ENCODE assay signal across 16 cellular contexts in the genomic region with DNA sequence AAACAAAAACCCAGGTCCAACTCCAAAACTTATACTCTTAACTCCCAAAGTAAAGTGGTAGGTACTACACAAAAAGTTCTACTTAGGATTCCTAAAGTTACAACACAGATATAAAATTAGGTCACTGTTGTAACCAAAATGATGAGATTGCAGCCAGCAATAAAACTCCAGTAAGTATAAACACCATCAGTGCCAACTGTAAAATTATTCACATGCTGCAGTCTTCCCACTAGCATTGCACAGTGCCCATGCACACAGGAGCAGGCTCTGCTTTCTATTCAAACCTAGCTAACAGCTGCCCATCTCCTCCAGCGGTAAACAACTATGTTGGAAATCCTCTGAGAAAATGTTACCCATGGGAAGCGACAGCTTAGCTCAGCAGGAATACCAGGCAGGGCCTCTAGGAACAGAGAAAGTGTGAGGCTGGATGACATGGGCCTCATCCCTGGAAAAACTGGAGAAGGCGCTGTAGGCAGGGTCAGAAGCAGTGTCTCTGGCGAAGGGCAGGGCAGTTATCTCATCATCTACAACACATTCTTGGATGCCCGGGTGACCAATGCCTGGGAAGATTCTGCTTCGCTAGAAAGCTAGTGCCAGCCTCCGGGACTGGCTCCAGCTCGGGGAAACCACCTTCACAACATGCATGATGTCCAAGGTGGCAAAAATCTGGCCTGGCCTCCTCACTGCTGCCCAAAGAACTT. TPM values are rescaled to one million over a fixed set of nuclear protein-coding genes. Genes with fewer than 3 reads are reported as not detected.
A peak's percentile ranks its signal among the peaks of the same experiment; 100 is the strongest.
DNase-seq lines count a peak whose midpoint lies in the region; ATAC-seq, FAIRE-seq and TF ChIP-seq lines count a peak whose summit lies in the region.
"Had no signal": no experiment of that assay in that cellular context is flagged by ENCODE, and none has a peak within 500 bp of the region (broad histone marks: within the 10 kb centered on the region; RNA-seq: fewer than 3 reads in every experiment).

No MANE protein-coding gene starts in this region.

- CTCF ChIA-PET in SK-N-SH (lab: Yijun Ruan, JAX): interaction anchor here (1.5 to 1.9 kb wide), 3 partner anchors 25 to 57 kb away, joined by 3 to 8 read pairs (median 6); no protein-coding TSS in a partner anchor

- ATAC-seq in stimulated activated effector memory CD8-positive, alpha-beta T cell treated with anti-CD3 and anti-CD28 coated beads, Interleukin-12 subunit alpha, Interleukin-12 subunit beta, amount 100 ng/mL, for 72 hours: no peak
- ATAC-seq: activated T-cell treated with anti-CD3 and anti-CD28 coated beads, Interleukin-2, amount 50 U/mL, for 72 hours; naive thymus-derived CD8-positive, alpha-beta T cell had no signal

- H3K4me1 ChIP-seq in SK-N-SH (ENCODE audit: control insufficient read depth in 1 of 2, insufficient read depth in 2 of 2, low read depth in 1 of 2, low read length in 1 of 2): peaks cover 9 to 30% of the 10 kb centered on the region in 2 experiments; a peak in 2 of 4 replicates
- peaks cover 0 to 86% (median 49%) of the 10 kb centered on the region in 4 donors for H3K4me1 ChIP-seq in tibial nerve

- H3K9ac ChIP-seq in SK-N-SH: 0 out of 2 replicates have a peak overlapping the region, but pooled peaks have one; percentile 16

- WGBS in SK-N-SH (ENCODE audit: low lambda C conversion rate): 39% methylated on average over 8 of the region's 8 CpGs
- WGBS in tibial nerve, 2 donors: 66 to 70% methylated on average over 8 of the region's 8 CpGs

- peaks cover 6% of the 10 kb centered on the region for H3F3A ChIP-seq in SK-N-SH (replicated peaks; ENCODE audit: insufficient read depth)

- no peaks in the 10 kb centered on the region for H3K9me3 ChIP-seq in SK-N-SH
- H3K9me3 ChIP-seq in tibial nerve: no peaks in the 10 kb centered on the region
- H3K9me3 ChIP-seq: right atrium auricular region had no signal

- peak; percentile 31 for DNase-seq in DMS 273 (lab: John Stamatoyannopoulos, UW; ENCODE audit: unreplicated experiment)
- DNase-seq in DMS 273 treated with DMSO at 0.1 percent for 48 hours (lab: John Stamatoyannopoulos, UW): no peak
- DNase-seq in SK-N-SH: peak; percentile 69
- peak; percentile 48 for DNase-seq in kidney tubule cell (ENCODE audit: low spot score)
- no peak for DNase-seq in stimulated activated effector memory CD8-positive, alpha-beta T cell treated with anti-CD3 and anti-CD28 coated beads, Interleukin-12 subunit alpha, Interleukin-12 subunit beta, amount 100 ng/mL, for 72 hours (ENCODE audit: low spot score in 2 of 2)
- DNase-seq in KG1 (lab: John Stamatoyannopoulos, UW): no peak
- no peak for DNase-seq in tibial nerve (ENCODE audit: low spot score in 2 of 2)
- no peak for DNase-seq in HTR-8/SVneo (ENCODE audit: insufficient read length, low spot score)
- DNase-seq: 8988T; activated T-cell treated with anti-CD3 and anti-CD28 coated beads, Interleukin-2, amount 50 U/mL, for 72 hours; HFFc6; naive thymus-derived CD8-positive, alpha-beta T cell; SW 1271 had no signal

- H3K36me3 Mint-ChIP-seq in stimulated activated effector memory CD8-positive, alpha-beta T cell treated with anti-CD3 and anti-CD28 coated beads, Interleukin-12 subunit alpha, Interleukin-12 subunit beta, amount 100 ng/mL, for 72 hours: peaks cover 16% of the 10 kb centered on the region

- 0 out of 2 replicates have a peak, but pooled peaks have one; percentile 22 for TF ChIP-seq CTCF in SK-N-SH (IDR thresholded peaks at IDR 0.05)
- TF ChIP-seq CTCF in tibial nerve (IDR thresholded peaks at IDR 0.05): no peak

- no peak overlapping the region for H2AFZ ChIP-seq in SK-N-SH (ENCODE audit: low read depth)

- POLR2A ChIA-PET in SK-N-SH (lab: Yijun Ruan, JAX): no interaction called here

- H3K9me3 Mint-ChIP-seq in stimulated activated effector memory CD8-positive, alpha-beta T cell treated with anti-CD3 and anti-CD28 coated beads, Interleukin-12 subunit alpha, Interleukin-12 subunit beta, amount 100 ng/mL, for 72 hours: no peaks in the 10 kb centered on the region
- H3K9me3 Mint-ChIP-seq: activated T-cell treated with anti-CD3 and anti-CD28 coated beads, Interleukin-2, amount 50 U/mL, for 72 hours; HFFc6; naive thymus-derived CD8-positive, alpha-beta T cell had no signal

- peaks cover 76% of the 10 kb centered on the region for H4K20me1 ChIP-seq in SK-N-SH (ENCODE audit: insufficient read depth)

- peaks cover 61% of the 10 kb centered on the region for H3K4me1 Mint-ChIP-seq in stimulated activated effector memory CD8-positive, alpha-beta T cell treated with anti-CD3 and anti-CD28 coated beads, Interleukin-12 subunit alpha, Interleukin-12 subunit beta, amount 100 ng/mL, for 72 hours

- H3K9me2 ChIP-seq in SK-N-SH: no peaks in the 10 kb centered on the region

- H3K4me2 ChIP-seq in SK-N-SH: peak overlapping the region; percentile 40; the same call in 1 of the 2 replicates

- H3K4me3 Mint-ChIP-seq in stimulated activated effector memory CD8-positive, alpha-beta T cell treated with anti-CD3 and anti-CD28 coated beads, Interleukin-12 subunit alpha, Interleukin-12 subunit beta, amount 100 ng/mL, for 72 hours: no peak overlapping the region
- H3K4me3 Mint-ChIP-seq: activated T-cell treated with anti-CD3 and anti-CD28 coated beads, Interleukin-2, amount 50 U/mL, for 72 hours; HFFc6; naive thymus-derived CD8-positive, alpha-beta T cell had no signal

- H3K4me3 ChIP-seq in SK-N-SH (ENCODE audit: low read depth in 2 of 2, low read length in 1 of 2) (no peak overlapping the region), tibial nerve (no peak overlapping the region)
- H3K4me3 ChIP-seq: right atrium auricular region had no signal

- H3K27ac Mint-ChIP-seq in stimulated activated effector memory CD8-positive, alpha-beta T cell treated with anti-CD3 and anti-CD28 coated beads, Interleukin-12 subunit alpha, Interleukin-12 subunit beta, amount 100 ng/mL, for 72 hours: peak overlapping the region; percentile 70
- H3K27ac Mint-ChIP-seq: activated T-cell treated with anti-CD3 and anti-CD28 coated beads, Interleukin-2, amount 50 U/mL, for 72 hours; HFFc6 had no signal

- H3K79me2 ChIP-seq in SK-N-SH (ENCODE audit: insufficient read depth): peaks cover 100% of the 10 kb centered on the region

- H3K27ac ChIP-seq in SK-N-SH (ENCODE audit: low read depth in 2 of 2, low read length in 1 of 2) (peak overlapping the region; percentile 45 to 62), tibial nerve (peak overlapping the region in 2 of 4 donors; percentile 14 to 36)

- TF ChIP-seq RAD21 in SK-N-SH (IDR thresholded peaks at IDR 0.05; ENCODE audit: low read length): peak; percentile 51

- TF ChIP-seq EP300 in SK-N-SH (IDR thresholded peaks at IDR 0.05; ENCODE audit: borderline replicate concordance in 1 of 2, low read depth in 1 of 2, low read length in 1 of 2): no peak
- TF ChIP-seq EP300 in tibial nerve (IDR thresholded peaks at IDR 0.05): peak in 1 of 2 donors; percentile 44

- FAIRE-seq in HTR-8/SVneo (lab: Jason Lieb, UNC): no peak
- FAIRE-seq: D721Med, islet of Langerhans had no signal

- H3K36me3 ChIP-seq in SK-N-SH (replicated peaks in 1 of 2; ENCODE audit: control insufficient read depth in 1 of 2, insufficient read depth in 2 of 2, low read length in 1 of 2) (peaks cover 4 to 28% of the 10 kb centered on the region in 2 experiments), tibial nerve (no peaks in the 10 kb centered on the region)

- no peak for TF ChIP-seq POLR2A in tibial nerve (IDR thresholded peaks at IDR 0.05)

- H3K27me3 ChIP-seq in SK-N-SH (ENCODE audit: insufficient read depth) (no peaks in the 10 kb centered on the region), tibial nerve (no peaks in the 10 kb centered on the region)
- H3K27me3 ChIP-seq: right atrium auricular region had no signal

TF ChIP-seq in SK-N-SH, 30 proteins besides CTCF, POLR2A, EP300 and RAD21:
- TF ChIP-seq GATA2 (CRISPR knock-in tag; IDR thresholded peaks at IDR 0.05) (peak; percentile 76), POLR2AphosphoS5 (IDR thresholded peaks at IDR 0.05; ENCODE audit: low read depth, low read length) (no peak)

RNA-seq across cellular contexts. Expression of a gene that starts 9.1 kb away (rescaled TPM):
- 22.5 and 31.2 TPM in 2 replicates for polyA plus RNA-seq in SK-N-SH (2012; rRNA removed)
- 20.9 and 27.0 TPM in 2 replicates for polyA plus RNA-seq in SK-N-SH (2012; cell fraction: cytosol; rRNA removed)
- polyA plus RNA-seq in SK-N-SH (2012; cell fraction: nucleus; rRNA removed): 42.4 and 46.7 TPM in 2 replicates
- 10 to 100 TPM; 32.9 to 84.9 (median 49.2) TPM for total RNA-seq in tibial nerve

Comparison
In these comparisons a context has a peak if more than half of its experiments do, and no peak if none do; other contexts are left out.
1. DNase-seq: peak in DMS 273 (single experiment), SK-N-SH (single experiment) and kidney tubule cell (single experiment); none in DMS 273 treated with DMSO at 0.1 percent for 48 hours (single experiment), stimulated activated effector memory CD8-positive, alpha-beta T cell treated with anti-CD3 and anti-CD28 coated beads, Interleukin-12 subunit alpha, Interleukin-12 subunit beta, amount 100 ng/mL, for 72 hours (0 of 2), KG1 (single experiment), tibial nerve (0 of 2) and HTR-8/SVneo (single experiment).